In the genomic region with DNA sequence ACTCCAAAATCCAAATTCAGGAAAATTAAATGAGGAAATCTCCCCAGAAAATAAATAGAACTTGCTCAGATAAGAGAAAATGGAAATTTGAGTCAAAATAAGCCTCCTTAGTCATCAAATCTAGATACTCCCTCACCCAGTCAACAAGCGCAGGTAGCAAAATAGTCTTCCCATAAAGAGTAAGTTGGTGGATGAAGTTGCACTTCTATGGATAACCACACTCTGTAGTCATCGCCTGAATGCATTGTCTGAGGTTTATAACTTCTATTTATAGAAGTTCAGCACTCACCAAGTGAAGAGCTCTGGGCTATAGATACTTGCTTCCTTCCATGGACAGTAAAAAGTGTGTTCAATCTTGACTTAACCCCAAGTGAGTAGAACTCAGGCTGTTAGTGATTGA, we compare ENCODE assay signal across 18 cellular contexts.
"Had no signal": no experiment of that assay in that cellular context is flagged by ENCODE, and none has a peak within 500 bp of the region (broad histone marks: within the 10 kb centered on the region; RNA-seq: fewer than 3 reads in every experiment).

No MANE protein-coding gene starts in this region.

- DNase-seq: activated CD4-positive, alpha-beta memory T cell treated with anti-CD3 and anti-CD28 coated beads, Interleukin-2, amount 10 ng/mL, durations not matched to agents 7 days and 5 days; activated effector memory CD4-positive, alpha-beta T cell treated with Interleukin-2 at 50 U/mL for 16 hours; activated naive CD4-positive, alpha-beta T cell treated with anti-CD3 and anti-CD28 coated beads, Interleukin-2, amount 50 U/mL, for 16 hours; activated T-cell treated with anti-CD3 and anti-CD28 coated beads, Interleukin-2, amount 50 U/mL, for 4 hours; adrenal gland; body of pancreas; cerebellar nuclear complex; mucosa of descending colon; natural killer cell; stimulated activated CD4-positive, alpha-beta T cell treated with anti-CD3 and anti-CD28 coated beads, Interleukin-12 subunit alpha, Interleukin-12 subunit beta, amount 100 ng/mL, for 4 hours; T-helper 9 cell; thyroid gland had no signal

- H3K36me3 Mint-ChIP-seq: stimulated activated effector memory CD8-positive, alpha-beta T cell treated with anti-CD3 and anti-CD28 coated beads, Interleukin-12 subunit alpha, Interleukin-12 subunit beta, amount 100 ng/mL, for 72 hours had no signal

- H2AFZ ChIP-seq: hepatocyte, parathyroid adenoma had no signal

- H3K9me3 ChIP-seq: adrenal gland, body of pancreas, mucosa of descending colon, neutrophil, thyroid gland had no signal

- H3K79me2 ChIP-seq: hepatocyte, parathyroid adenoma had no signal

- H3K27ac ChIP-seq: adrenal gland, body of pancreas, hepatocyte, neutrophil, parathyroid adenoma, thyroid gland had no signal

- H3K9ac ChIP-seq: parathyroid adenoma had no signal

- H3K27me3 ChIP-seq: adrenal gland, body of pancreas, hepatocyte, neutrophil, thyroid gland had no signal

- H3K4me1 ChIP-seq: adrenal gland, body of pancreas, parathyroid adenoma, thyroid gland had no signal

- ATAC-seq: activated T-cell treated with anti-CD3 and anti-CD28 coated beads, Interleukin-2, amount 50 U/mL, for 4 hours; body of pancreas; left lobe of liver; mucosa of descending colon; natural killer cell; stimulated activated effector memory CD8-positive, alpha-beta T cell treated with anti-CD3 and anti-CD28 coated beads, Interleukin-12 subunit alpha, Interleukin-12 subunit beta, amount 100 ng/mL, for 72 hours had no signal

- H3K4me2 ChIP-seq: hepatocyte had no signal

- H3K4me3 Mint-ChIP-seq: activated CD4-positive, alpha-beta memory T cell treated with anti-CD3 and anti-CD28 coated beads, Interleukin-2, amount 10 ng/mL, durations not matched to agents 7 days and 5 days; activated T-cell treated with anti-CD3 and anti-CD28 coated beads, Interleukin-2, amount 50 U/mL, for 4 hours; dendritic cell treated with granulocyte-macrophage colony-stimulating factor and Interleukin-4, amounts not matched to agents 40 ng/mL and 50 ng/mL, for 4 days; natural killer cell; stimulated activated effector memory CD8-positive, alpha-beta T cell treated with anti-CD3 and anti-CD28 coated beads, Interleukin-12 subunit alpha, Interleukin-12 subunit beta, amount 100 ng/mL, for 72 hours had no signal

- H3K36me3 ChIP-seq: adrenal gland, neutrophil, thyroid gland had no signal

- H3K27ac Mint-ChIP-seq: activated CD4-positive, alpha-beta memory T cell treated with anti-CD3 and anti-CD28 coated beads, Interleukin-2, amount 10 ng/mL, durations not matched to agents 7 days and 5 days; dendritic cell treated with granulocyte-macrophage colony-stimulating factor and Interleukin-4, amounts not matched to agents 40 ng/mL and 50 ng/mL, for 4 days; natural killer cell; stimulated activated effector memory CD8-positive, alpha-beta T cell treated with anti-CD3 and anti-CD28 coated beads, Interleukin-12 subunit alpha, Interleukin-12 subunit beta, amount 100 ng/mL, for 72 hours had no signal

- H3K27me3 Mint-ChIP-seq: activated CD4-positive, alpha-beta memory T cell treated with anti-CD3 and anti-CD28 coated beads, Interleukin-2, amount 10 ng/mL, durations not matched to agents 7 days and 5 days; dendritic cell treated with granulocyte-macrophage colony-stimulating factor and Interleukin-4, amounts not matched to agents 40 ng/mL and 50 ng/mL, for 4 days had no signal

- H3K4me1 Mint-ChIP-seq: activated CD4-positive, alpha-beta memory T cell treated with anti-CD3 and anti-CD28 coated beads, Interleukin-2, amount 10 ng/mL, durations not matched to agents 7 days and 5 days; natural killer cell; stimulated activated effector memory CD8-positive, alpha-beta T cell treated with anti-CD3 and anti-CD28 coated beads, Interleukin-12 subunit alpha, Interleukin-12 subunit beta, amount 100 ng/mL, for 72 hours had no signal

- H3K4me3 ChIP-seq: adrenal gland, body of pancreas, hepatocyte, mucosa of descending colon, thyroid gland had no signal
